Comparison of ENCODE assay signal across 3 cellular contexts in the genomic region with DNA sequence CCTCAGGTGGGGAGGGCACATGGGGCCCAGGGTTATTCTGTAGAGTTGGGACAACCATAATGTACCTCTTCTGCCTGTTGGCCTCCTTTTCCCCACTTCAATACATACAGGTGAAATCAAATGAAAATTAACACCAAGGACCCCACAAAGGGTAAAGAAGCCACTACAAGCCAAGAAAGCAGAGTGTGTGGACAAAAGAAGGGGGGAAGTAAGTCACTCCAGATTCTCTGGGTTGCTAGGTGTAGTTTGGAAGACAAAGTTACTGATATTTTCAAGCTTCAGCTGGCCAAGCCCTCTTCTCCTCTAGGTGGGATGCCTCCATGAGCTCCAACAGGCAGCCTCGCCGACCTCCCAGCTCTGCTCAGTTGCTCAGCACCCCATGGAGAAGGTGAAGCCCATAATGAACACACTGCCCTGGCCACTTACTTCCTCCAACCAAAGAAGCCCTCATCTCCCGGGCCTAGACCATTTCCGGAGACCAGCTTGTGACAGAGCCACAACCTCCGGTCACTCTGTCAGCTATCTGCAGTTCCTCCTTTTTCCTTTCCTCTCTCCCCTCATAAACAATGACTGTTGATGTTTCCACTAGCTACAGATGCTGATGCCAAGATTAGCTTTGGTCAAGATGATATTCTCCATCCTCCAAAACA.
TF ChIP-seq lines count a peak whose summit lies in the region.

No MANE protein-coding gene starts in this region.

TF ChIP-seq in liver, 16 proteins besides CTCF, POLR2A, EP300 and RAD21:
- TF ChIP-seq RXRA (IDR thresholded peaks at IDR 0.05) (no peak), GABPA (IDR thresholded peaks at IDR 0.05 in 1 of 2, conservative IDR thresholded peaks at IDR 0.05 in 1 of 2) (peak in 1 of 2 donors; percentile 38), JUND (IDR thresholded peaks at IDR 0.05) (no peak), YY1 (IDR thresholded peaks at IDR 0.05) (peak; percentile 19)
- TF ChIP-seq, protein P1, sequence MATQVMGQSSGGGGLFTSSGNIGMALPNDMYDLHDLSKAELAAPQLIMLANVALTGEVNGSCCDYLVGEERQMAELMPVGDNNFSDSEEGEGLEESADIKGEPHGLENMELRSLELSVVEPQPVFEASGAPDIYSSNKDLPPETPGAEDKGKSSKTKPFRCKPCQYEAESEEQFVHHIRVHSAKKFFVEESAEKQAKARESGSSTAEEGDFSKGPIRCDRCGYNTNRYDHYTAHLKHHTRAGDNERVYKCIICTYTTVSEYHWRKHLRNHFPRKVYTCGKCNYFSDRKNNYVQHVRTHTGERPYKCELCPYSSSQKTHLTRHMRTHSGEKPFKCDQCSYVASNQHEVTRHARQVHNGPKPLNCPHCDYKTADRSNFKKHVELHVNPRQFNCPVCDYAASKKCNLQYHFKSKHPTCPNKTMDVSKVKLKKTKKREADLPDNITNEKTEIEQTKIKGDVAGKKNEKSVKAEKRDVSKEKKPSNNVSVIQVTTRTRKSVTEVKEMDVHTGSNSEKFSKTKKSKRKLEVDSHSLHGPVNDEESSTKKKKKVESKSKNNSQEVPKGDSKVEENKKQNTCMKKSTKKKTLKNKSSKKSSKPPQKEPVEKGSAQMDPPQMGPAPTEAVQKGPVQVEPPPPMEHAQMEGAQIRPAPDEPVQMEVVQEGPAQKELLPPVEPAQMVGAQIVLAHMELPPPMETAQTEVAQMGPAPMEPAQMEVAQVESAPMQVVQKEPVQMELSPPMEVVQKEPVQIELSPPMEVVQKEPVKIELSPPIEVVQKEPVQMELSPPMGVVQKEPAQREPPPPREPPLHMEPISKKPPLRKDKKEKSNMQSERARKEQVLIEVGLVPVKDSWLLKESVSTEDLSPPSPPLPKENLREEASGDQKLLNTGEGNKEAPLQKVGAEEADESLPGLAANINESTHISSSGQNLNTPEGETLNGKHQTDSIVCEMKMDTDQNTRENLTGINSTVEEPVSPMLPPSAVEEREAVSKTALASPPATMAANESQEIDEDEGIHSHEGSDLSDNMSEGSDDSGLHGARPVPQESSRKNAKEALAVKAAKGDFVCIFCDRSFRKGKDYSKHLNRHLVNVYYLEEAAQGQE (IDR thresholded peaks at IDR 0.05), result peak; percentile 27

TF ChIP-seq in HepG2, 621 proteins besides CTCF, POLR2A, EP300 and RAD21 (continues in another document):
- TF ChIP-seq MYNN (CRISPR knock-in tag; IDR thresholded peaks at IDR 0.05; ENCODE audit: low read depth), result no peak
- TF ChIP-seq, protein P2, sequence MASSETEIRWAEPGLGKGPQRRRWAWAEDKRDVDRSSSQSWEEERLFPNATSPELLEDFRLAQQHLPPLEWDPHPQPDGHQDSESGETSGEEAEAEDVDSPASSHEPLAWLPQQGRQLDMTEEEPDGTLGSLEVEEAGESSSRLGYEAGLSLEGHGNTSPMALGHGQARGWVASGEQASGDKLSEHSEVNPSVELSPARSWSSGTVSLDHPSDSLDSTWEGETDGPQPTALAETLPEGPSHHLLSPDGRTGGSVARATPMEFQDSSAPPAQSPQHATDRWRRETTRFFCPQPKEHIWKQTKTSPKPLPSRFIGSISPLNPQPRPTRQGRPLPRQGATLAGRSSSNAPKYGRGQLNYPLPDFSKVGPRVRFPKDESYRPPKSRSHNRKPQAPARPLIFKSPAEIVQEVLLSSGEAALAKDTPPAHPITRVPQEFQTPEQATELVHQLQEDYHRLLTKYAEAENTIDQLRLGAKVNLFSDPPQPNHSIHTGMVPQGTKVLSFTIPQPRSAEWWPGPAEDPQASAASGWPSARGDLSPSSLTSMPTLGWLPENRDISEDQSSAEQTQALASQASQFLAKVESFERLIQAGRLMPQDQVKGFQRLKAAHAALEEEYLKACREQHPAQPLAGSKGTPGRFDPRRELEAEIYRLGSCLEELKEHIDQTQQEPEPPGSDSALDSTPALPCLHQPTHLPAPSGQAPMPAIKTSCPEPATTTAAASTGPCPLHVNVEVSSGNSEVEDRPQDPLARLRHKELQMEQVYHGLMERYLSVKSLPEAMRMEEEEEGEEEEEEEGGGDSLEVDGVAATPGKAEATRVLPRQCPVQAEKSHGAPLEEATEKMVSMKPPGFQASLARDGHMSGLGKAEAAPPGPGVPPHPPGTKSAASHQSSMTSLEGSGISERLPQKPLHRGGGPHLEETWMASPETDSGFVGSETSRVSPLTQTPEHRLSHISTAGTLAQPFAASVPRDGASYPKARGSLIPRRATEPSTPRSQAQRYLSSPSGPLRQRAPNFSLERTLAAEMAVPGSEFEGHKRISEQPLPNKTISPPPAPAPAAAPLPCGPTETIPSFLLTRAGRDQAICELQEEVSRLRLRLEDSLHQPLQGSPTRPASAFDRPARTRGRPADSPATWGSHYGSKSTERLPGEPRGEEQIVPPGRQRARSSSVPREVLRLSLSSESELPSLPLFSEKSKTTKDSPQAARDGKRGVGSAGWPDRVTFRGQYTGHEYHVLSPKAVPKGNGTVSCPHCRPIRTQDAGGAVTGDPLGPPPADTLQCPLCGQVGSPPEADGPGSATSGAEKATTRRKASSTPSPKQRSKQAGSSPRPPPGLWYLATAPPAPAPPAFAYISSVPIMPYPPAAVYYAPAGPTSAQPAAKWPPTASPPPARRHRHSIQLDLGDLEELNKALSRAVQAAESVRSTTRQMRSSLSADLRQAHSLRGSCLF (CRISPR knock-in tag; IDR thresholded peaks at IDR 0.05; ENCODE audit: borderline replicate concordance), result no peak
- TF ChIP-seq, protein P3, sequence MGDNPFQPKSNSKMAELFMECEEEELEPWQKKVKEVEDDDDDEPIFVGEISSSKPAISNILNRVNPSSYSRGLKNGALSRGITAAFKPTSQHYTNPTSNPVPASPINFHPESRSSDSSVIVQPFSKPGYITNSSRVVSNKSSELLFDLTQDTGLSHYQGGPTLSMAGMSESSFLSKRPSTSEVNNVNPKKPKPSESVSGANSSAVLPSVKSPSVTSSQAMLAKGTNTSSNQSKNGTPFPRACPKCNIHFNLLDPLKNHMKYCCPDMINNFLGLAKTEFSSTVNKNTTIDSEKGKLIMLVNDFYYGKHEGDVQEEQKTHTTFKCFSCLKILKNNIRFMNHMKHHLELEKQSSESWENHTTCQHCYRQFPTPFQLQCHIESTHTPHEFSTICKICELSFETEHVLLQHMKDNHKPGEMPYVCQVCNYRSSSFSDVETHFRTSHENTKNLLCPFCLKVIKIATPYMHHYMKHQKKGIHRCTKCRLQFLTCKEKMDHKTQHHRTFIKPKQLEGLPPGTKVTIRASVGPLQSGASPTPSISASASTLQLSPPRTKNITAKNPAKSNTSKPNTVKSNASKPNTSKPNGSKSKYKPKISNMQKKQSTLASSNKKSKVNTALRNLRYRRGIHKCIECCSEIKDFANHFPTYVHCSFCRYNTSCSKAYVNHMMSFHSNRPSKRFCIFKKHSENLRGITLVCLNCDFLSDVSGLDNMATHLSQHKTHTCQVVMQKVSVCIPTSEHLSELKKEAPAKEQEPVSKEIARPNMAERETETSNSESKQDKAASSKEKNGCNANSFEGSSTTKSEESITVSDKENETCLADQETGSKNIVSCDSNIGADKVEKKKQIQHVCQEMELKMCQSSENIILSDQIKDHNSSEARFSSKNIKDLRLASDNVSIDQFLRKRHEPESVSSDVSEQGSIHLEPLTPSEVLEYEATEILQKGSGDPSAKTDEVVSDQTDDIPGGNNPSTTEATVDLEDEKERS (CRISPR knock-in tag; IDR thresholded peaks at IDR 0.05), result no peak
- TF ChIP-seq ZNF44 (CRISPR knock-in tag; IDR thresholded peaks at IDR 0.05), result no peak
- no peak for TF ChIP-seq NR2F6 (IDR thresholded peaks at IDR 0.05)
- TF ChIP-seq NR2F6 (CRISPR knock-in tag; IDR thresholded peaks at IDR 0.05), result no peak
- no peak for TF ChIP-seq ZFP36L1 (CRISPR knock-in tag; IDR thresholded peaks at IDR 0.05)
- TF ChIP-seq, protein P4, sequence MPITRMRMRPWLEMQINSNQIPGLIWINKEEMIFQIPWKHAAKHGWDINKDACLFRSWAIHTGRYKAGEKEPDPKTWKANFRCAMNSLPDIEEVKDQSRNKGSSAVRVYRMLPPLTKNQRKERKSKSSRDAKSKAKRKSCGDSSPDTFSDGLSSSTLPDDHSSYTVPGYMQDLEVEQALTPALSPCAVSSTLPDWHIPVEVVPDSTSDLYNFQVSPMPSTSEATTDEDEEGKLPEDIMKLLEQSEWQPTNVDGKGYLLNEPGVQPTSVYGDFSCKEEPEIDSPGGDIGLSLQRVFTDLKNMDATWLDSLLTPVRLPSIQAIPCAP (CRISPR knock-in tag; IDR thresholded peaks at IDR 0.05; ENCODE audit: low read depth), result no peak
- TF ChIP-seq, protein P5, sequence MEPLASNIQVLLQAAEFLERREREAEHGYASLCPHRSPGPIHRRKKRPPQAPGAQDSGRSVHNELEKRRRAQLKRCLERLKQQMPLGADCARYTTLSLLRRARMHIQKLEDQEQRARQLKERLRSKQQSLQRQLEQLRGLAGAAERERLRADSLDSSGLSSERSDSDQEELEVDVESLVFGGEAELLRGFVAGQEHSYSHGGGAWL (CRISPR knock-in tag; IDR thresholded peaks at IDR 0.05), result no peak
- no peak for TF ChIP-seq GTF3A (CRISPR knock-in tag; conservative IDR thresholded peaks at IDR 0.05)
- no peak for TF ChIP-seq YEATS4 (CRISPR knock-in tag; IDR thresholded peaks at IDR 0.05; ENCODE audit: borderline replicate concordance)
- no peak for TF ChIP-seq ZNF501 (CRISPR knock-in tag; IDR thresholded peaks at IDR 0.05)

TF ChIP-seq in endothelial cell of umbilical vein, 7 proteins besides CTCF, POLR2A, EP300 and RAD21:
- TF ChIP-seq EZH2 (IDR thresholded peaks at IDR 0.05; ENCODE audit: borderline replicate concordance, low read depth, low read length, severe bottlenecking), result no peak
- TF ChIP-seq GATA2 (IDR thresholded peaks at IDR 0.05; ENCODE audit: insufficient read depth, insufficient read length, low read depth, low read length), result peak; percentile 34
TF ChIP-seq in endothelial cell of umbilical vein: peak in this region for 1.
